ENCODE assay signal across 11 cellular contexts in genomic region chr1:186806477-186806876, GRCh38. TPM values are rescaled to one million over a fixed set of nuclear protein-coding genes. Genes with fewer than 3 reads are reported as not detected.
DNase-seq lines count a peak whose midpoint lies in the region; ATAC-seq, FAIRE-seq and TF ChIP-seq lines count a peak whose summit lies in the region.
"Had no signal": no experiment of that assay in that cellular context is flagged by ENCODE, and none has a peak within 500 bp of the region (broad histone marks: within the 10 kb centered on the region; RNA-seq: fewer than 3 reads in every experiment).

No MANE protein-coding gene starts in this region.

- H3K9me3 ChIP-seq in A673 (ENCODE audit: low read depth, low read length, poor library complexity, severe bottlenecking), result no peaks in the 10 kb centered on the region

- H3K27ac ChIP-seq in A673 (ENCODE audit: low read depth, low read length, poor library complexity, severe bottlenecking), result no peak overlapping the region

- H3K27me3 Mint-ChIP-seq in stimulated activated naive CD8-positive, alpha-beta T cell treated with anti-CD3 and anti-CD28 coated beads, Interleukin-15, amount 100 ng/mL, for 72 hours, result no peaks in the 10 kb centered on the region

- H3K9me3 Mint-ChIP-seq in stimulated activated naive CD8-positive, alpha-beta T cell treated with anti-CD3 and anti-CD28 coated beads, Interleukin-15, amount 100 ng/mL, for 72 hours, result no peaks in the 10 kb centered on the region

- H3K27ac Mint-ChIP-seq in stimulated activated naive CD8-positive, alpha-beta T cell treated with anti-CD3 and anti-CD28 coated beads, Interleukin-15, amount 100 ng/mL, for 72 hours, result peak overlapping the region in 1 of 2 donors; percentile 78

- peak; percentile 39 for TF ChIP-seq CTCF in A673 (conservative IDR thresholded peaks at IDR 0.05; ENCODE audit: low read depth, low read length)

- ATAC-seq in stimulated activated naive CD8-positive, alpha-beta T cell treated with anti-CD3 and anti-CD28 coated beads, Interleukin-15, amount 100 ng/mL, for 72 hours, result no peak
- ATAC-seq in HG03045 (IDR thresholded peaks at IDR 0.05; ENCODE audit: unreplicated experiment), result no peak

- H3K36me3 ChIP-seq in A673 (ENCODE audit: insufficient read depth, low read length, poor library complexity, severe bottlenecking), result no peaks in the 10 kb centered on the region

- intact Hi-C loops in A673 (cut with micrococcal nuclease; ENCODE audit: unreplicated experiment), result no loop called here

- H3K4me3 ChIP-seq in A673 (ENCODE audit: low read depth, low read length, poor library complexity, severe bottlenecking), result no peak overlapping the region

- no peaks in the 10 kb centered on the region for H3K27me3 ChIP-seq in A673 (replicated peaks; ENCODE audit: insufficient read depth, low read depth, low read length, poor library complexity)

- DNase-seq in A673 (ENCODE audit: low spot score) (peak; percentile 54), GM12892 (ENCODE audit: insufficient read length) (no peak), NCI-H82 treated with DMSO at 0.1 percent for 48 hours (lab: John Stamatoyannopoulos, UW; ENCODE audit: unreplicated experiment) (peak; percentile 26), erythroblast (lab: John Stamatoyannopoulos, UW) (peak; percentile 13 to 17), AG08396 (ENCODE audit: low spot score) (no peak), NCI-H2171 treated with DMSO at 0.1 percent for 48 hours (lab: John Stamatoyannopoulos, UW) (no peak)
- no peak for DNase-seq in stimulated activated naive CD8-positive, alpha-beta T cell treated with anti-CD3 and anti-CD28 coated beads, Interleukin-15, amount 100 ng/mL, for 72 hours
- DNase-seq: cerebellar nuclear complex, GF-D8, T1000 had no signal

- POLR2A ChIA-PET in A673 (lab: Charles Lee; ENCODE audit: low non-redundant PET), result no interaction called here

- no TSS peak for BruUV-seq in A673 (replicated peaks; lab: Mats Ljungman, UMichigan)

- no peaks in the 10 kb centered on the region for H3K4me1 ChIP-seq in A673 (ENCODE audit: insufficient read depth, low read length, poor library complexity, severe bottlenecking)

- CTCF ChIA-PET in A673 (lab: Charles Lee), result no interaction called here

- TF ChIP-seq POLR2A in GM12892 (IDR thresholded peaks at IDR 0.05; ENCODE audit: low read depth, low read length) (no peak), erythroblast (IDR thresholded peaks at IDR 0.05; ENCODE audit: low read length) (no peak)

- no peaks in the 10 kb centered on the region for H3K4me1 Mint-ChIP-seq in stimulated activated naive CD8-positive, alpha-beta T cell treated with anti-CD3 and anti-CD28 coated beads, Interleukin-15, amount 100 ng/mL, for 72 hours

- peak; percentile 21 for FAIRE-seq in GM12892 (lab: Jason Lieb, UNC)

- no peak overlapping the region for H3K4me3 Mint-ChIP-seq in stimulated activated naive CD8-positive, alpha-beta T cell treated with anti-CD3 and anti-CD28 coated beads, Interleukin-15, amount 100 ng/mL, for 72 hours

RNA-seq across cellular contexts. Expression of gene PLA2G4A, which starts 22.3 kb away (rescaled TPM):
- 34.4 and 36.4 TPM in 2 replicates for total RNA-seq in A673 (2021)
- 9.2 TPM for polyA plus RNA-seq in GM12892 (2012; ENCODE audit: missing spikeins)

Comparison
In these comparisons a context has a peak if more than half of its experiments do, and no peak if none do; other contexts are left out.
1. DNase-seq: peak in A673 (single experiment), NCI-H82 treated with DMSO at 0.1 percent for 48 hours (single experiment) and erythroblast (2 of 2); none in GM12892 (single experiment), AG08396 (single experiment), stimulated activated naive CD8-positive, alpha-beta T cell treated with anti-CD3 and anti-CD28 coated beads, Interleukin-15, amount 100 ng/mL, for 72 hours (0 of 2) and NCI-H2171 treated with DMSO at 0.1 percent for 48 hours (single experiment).